1 cellular context compared by ENCODE assay signal in genomic region chr16:69833791-69834282, GRCh38.
TF ChIP-seq lines count a peak whose summit lies in the region.

No MANE protein-coding gene starts in this region.

TF ChIP-seq in HepG2, 621 proteins besides CTCF, POLR2A, EP300 and RAD21 (continued from another document and continues in another):
- TF ChIP-seq, protein P1, sequence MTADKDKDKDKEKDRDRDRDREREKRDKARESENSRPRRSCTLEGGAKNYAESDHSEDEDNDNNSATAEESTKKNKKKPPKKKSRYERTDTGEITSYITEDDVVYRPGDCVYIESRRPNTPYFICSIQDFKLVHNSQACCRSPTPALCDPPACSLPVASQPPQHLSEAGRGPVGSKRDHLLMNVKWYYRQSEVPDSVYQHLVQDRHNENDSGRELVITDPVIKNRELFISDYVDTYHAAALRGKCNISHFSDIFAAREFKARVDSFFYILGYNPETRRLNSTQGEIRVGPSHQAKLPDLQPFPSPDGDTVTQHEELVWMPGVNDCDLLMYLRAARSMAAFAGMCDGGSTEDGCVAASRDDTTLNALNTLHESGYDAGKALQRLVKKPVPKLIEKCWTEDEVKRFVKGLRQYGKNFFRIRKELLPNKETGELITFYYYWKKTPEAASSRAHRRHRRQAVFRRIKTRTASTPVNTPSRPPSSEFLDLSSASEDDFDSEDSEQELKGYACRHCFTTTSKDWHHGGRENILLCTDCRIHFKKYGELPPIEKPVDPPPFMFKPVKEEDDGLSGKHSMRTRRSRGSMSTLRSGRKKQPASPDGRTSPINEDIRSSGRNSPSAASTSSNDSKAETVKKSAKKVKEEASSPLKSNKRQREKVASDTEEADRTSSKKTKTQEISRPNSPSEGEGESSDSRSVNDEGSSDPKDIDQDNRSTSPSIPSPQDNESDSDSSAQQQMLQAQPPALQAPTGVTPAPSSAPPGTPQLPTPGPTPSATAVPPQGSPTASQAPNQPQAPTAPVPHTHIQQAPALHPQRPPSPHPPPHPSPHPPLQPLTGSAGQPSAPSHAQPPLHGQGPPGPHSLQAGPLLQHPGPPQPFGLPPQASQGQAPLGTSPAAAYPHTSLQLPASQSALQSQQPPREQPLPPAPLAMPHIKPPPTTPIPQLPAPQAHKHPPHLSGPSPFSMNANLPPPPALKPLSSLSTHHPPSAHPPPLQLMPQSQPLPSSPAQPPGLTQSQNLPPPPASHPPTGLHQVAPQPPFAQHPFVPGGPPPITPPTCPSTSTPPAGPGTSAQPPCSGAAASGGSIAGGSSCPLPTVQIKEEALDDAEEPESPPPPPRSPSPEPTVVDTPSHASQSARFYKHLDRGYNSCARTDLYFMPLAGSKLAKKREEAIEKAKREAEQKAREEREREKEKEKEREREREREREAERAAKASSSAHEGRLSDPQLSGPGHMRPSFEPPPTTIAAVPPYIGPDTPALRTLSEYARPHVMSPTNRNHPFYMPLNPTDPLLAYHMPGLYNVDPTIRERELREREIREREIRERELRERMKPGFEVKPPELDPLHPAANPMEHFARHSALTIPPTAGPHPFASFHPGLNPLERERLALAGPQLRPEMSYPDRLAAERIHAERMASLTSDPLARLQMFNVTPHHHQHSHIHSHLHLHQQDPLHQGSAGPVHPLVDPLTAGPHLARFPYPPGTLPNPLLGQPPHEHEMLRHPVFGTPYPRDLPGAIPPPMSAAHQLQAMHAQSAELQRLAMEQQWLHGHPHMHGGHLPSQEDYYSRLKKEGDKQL (CRISPR knock-in tag; IDR thresholded peaks at IDR 0.05; ENCODE audit: low read depth): no peak
- no peak for TF ChIP-seq ZNF577 (CRISPR knock-in tag; IDR thresholded peaks at IDR 0.05; ENCODE audit: borderline replicate concordance, low read depth)
- TF ChIP-seq ZNF713 (CRISPR knock-in tag; IDR thresholded peaks at IDR 0.05): no peak
- TF ChIP-seq ZNF431 (CRISPR knock-in tag; IDR thresholded peaks at IDR 0.05; ENCODE audit: borderline replicate concordance, low read depth): no peak; the same call in 1 of the 2 replicates
- peak; percentile 44; the same call in 1 of the 2 replicates for TF ChIP-seq BORCS8-MEF2B (CRISPR knock-in tag; IDR thresholded peaks at IDR 0.05)
- TF ChIP-seq ZNF275 (CRISPR knock-in tag; IDR thresholded peaks at IDR 0.05; ENCODE audit: borderline replicate concordance): no peak
- TF ChIP-seq, protein P2, sequence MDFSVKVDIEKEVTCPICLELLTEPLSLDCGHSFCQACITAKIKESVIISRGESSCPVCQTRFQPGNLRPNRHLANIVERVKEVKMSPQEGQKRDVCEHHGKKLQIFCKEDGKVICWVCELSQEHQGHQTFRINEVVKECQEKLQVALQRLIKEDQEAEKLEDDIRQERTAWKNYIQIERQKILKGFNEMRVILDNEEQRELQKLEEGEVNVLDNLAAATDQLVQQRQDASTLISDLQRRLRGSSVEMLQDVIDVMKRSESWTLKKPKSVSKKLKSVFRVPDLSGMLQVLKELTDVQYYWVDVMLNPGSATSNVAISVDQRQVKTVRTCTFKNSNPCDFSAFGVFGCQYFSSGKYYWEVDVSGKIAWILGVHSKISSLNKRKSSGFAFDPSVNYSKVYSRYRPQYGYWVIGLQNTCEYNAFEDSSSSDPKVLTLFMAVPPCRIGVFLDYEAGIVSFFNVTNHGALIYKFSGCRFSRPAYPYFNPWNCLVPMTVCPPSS (IDR thresholded peaks at IDR 0.05): no peak
- TF ChIP-seq, protein P3, sequence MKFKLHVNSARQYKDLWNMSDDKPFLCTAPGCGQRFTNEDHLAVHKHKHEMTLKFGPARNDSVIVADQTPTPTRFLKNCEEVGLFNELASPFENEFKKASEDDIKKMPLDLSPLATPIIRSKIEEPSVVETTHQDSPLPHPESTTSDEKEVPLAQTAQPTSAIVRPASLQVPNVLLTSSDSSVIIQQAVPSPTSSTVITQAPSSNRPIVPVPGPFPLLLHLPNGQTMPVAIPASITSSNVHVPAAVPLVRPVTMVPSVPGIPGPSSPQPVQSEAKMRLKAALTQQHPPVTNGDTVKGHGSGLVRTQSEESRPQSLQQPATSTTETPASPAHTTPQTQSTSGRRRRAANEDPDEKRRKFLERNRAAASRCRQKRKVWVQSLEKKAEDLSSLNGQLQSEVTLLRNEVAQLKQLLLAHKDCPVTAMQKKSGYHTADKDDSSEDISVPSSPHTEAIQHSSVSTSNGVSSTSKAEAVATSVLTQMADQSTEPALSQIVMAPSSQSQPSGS (CRISPR knock-in tag; IDR thresholded peaks at IDR 0.05): no peak
- TF ChIP-seq ZBTB42 (CRISPR knock-in tag; IDR thresholded peaks at IDR 0.05): no peak
- TF ChIP-seq MED1 (CRISPR knock-in tag; IDR thresholded peaks at IDR 0.05): peak; percentile 63; the same call in 1 of the 2 replicates
- TF ChIP-seq SKIL (CRISPR knock-in tag; IDR thresholded peaks at IDR 0.05; ENCODE audit: borderline replicate concordance): no peak
- no peak for TF ChIP-seq MYNN (CRISPR knock-in tag; IDR thresholded peaks at IDR 0.05; ENCODE audit: low read depth)
- TF ChIP-seq ZBTB33 (CRISPR knock-in tag; IDR thresholded peaks at IDR 0.05): 0 out of 2 replicates have a peak, but pooled peaks have one; percentile 36
- TF ChIP-seq, protein P4, sequence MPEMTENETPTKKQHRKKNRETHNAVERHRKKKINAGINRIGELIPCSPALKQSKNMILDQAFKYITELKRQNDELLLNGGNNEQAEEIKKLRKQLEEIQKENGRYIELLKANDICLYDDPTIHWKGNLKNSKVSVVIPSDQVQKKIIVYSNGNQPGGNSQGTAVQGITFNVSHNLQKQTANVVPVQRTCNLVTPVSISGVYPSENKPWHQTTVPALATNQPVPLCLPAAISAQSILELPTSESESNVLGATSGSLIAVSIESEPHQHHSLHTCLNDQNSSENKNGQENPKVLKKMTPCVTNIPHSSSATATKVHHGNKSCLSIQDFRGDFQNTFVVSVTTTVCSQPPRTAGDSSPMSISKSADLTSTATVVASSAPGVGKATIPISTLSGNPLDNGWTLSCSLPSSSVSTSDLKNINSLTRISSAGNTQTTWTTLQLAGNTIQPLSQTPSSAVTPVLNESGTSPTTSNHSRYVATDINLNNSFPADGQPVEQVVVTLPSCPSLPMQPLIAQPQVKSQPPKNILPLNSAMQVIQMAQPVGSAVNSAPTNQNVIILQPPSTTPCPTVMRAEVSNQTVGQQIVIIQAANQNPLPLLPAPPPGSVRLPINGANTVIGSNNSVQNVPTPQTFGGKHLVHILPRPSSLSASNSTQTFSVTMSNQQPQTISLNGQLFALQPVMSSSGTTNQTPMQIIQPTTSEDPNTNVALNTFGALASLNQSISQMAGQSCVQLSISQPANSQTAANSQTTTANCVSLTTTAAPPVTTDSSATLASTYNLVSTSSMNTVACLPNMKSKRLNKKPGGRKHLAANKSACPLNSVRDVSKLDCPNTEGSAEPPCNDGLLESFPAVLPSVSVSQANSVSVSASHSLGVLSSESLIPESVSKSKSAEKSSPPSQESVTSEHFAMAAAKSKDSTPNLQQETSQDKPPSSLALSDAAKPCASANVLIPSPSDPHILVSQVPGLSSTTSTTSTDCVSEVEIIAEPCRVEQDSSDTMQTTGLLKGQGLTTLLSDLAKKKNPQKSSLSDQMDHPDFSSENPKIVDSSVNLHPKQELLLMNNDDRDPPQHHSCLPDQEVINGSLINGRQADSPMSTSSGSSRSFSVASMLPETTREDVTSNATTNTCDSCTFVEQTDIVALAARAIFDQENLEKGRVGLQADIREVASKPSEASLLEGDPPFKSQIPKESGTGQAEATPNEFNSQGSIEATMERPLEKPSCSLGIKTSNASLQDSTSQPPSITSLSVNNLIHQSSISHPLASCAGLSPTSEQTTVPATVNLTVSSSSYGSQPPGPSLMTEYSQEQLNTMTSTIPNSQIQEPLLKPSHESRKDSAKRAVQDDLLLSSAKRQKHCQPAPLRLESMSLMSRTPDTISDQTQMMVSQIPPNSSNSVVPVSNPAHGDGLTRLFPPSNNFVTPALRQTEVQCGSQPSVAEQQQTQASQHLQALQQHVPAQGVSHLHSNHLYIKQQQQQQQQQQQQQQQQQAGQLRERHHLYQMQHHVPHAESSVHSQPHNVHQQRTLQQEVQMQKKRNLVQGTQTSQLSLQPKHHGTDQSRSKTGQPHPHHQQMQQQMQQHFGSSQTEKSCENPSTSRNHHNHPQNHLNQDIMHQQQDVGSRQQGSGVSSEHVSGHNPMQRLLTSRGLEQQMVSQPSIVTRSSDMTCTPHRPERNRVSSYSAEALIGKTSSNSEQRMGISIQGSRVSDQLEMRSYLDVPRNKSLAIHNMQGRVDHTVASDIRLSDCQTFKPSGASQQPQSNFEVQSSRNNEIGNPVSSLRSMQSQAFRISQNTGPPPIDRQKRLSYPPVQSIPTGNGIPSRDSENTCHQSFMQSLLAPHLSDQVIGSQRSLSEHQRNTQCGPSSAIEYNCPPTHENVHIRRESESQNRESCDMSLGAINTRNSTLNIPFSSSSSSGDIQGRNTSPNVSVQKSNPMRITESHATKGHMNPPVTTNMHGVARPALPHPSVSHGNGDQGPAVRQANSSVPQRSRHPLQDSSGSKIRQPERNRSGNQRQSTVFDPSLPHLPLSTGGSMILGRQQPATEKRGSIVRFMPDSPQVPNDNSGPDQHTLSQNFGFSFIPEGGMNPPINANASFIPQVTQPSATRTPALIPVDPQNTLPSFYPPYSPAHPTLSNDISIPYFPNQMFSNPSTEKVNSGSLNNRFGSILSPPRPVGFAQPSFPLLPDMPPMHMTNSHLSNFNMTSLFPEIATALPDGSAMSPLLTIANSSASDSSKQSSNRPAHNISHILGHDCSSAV (CRISPR knock-in tag; IDR thresholded peaks at IDR 0.05; ENCODE audit: borderline replicate concordance): 0 out of 2 replicates have a peak, but pooled peaks have one; percentile 64
- TF ChIP-seq HOXA9 (CRISPR knock-in tag; IDR thresholded peaks at IDR 0.05; ENCODE audit: borderline replicate concordance): no peak
- TF ChIP-seq SSRP1 (CRISPR knock-in tag; IDR thresholded peaks at IDR 0.05): 0 out of 2 replicates have a peak, but pooled peaks have one; percentile 48
- TF ChIP-seq, protein P5, sequence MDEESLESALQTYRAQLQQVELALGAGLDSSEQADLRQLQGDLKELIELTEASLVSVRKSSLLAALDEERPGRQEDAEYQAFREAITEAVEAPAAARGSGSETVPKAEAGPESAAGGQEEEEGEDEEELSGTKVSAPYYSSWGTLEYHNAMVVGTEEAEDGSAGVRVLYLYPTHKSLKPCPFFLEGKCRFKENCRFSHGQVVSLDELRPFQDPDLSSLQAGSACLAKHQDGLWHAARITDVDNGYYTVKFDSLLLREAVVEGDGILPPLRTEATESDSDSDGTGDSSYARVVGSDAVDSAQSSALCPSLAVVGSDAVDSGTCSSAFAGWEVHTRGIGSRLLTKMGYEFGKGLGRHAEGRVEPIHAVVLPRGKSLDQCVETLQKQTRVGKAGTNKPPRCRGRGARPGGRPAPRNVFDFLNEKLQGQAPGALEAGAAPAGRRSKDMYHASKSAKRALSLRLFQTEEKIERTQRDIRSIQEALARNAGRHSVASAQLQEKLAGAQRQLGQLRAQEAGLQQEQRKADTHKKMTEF (CRISPR knock-in tag; IDR thresholded peaks at IDR 0.05): no peak
